13 cellular contexts compared by ENCODE assay signal in genomic region chr11:72700026-72700610, GRCh38. TPM values are rescaled to one million over a fixed set of nuclear protein-coding genes. Genes with fewer than 3 reads are reported as not detected.
DNase-seq lines count a peak whose midpoint lies in the region.
"Had no signal": no experiment of that assay in that cellular context is flagged by ENCODE, and none has a peak within 500 bp of the region (broad histone marks: within the 10 kb centered on the region; RNA-seq: fewer than 3 reads in every experiment).

No MANE protein-coding gene starts in this region.

- intact Hi-C loops in activated T-helper 1 cell treated with anti-CD3 and anti-CD28 coated beads, Interleukin-12 subunit alpha, Interleukin-12 subunit beta, Interleukin-2, Interleukin-4 antibody, amounts not matched to agents 30 ng/mL and 10 ng/mL and 1 ng/mL, durations not matched to agents 14 hours and 24 hours and 36 hours (cut with micrococcal nuclease), result no loop called here

- no peaks in the 10 kb centered on the region for H3K4me1 Mint-ChIP-seq in T-helper 2 cell treated with Interferon-gamma antibody and Interleukin-4, amounts not matched to agents 5 μg/mL and 100 μg/mL, for 36 hours (ENCODE audit: low read depth)
- H3K4me1 Mint-ChIP-seq in activated T-helper 1 cell treated with anti-CD3 and anti-CD28 coated beads, Interleukin-12 subunit alpha, Interleukin-12 subunit beta, Interleukin-2, Interleukin-4 antibody, amounts not matched to agents 30 ng/mL and 10 ng/mL and 1 ng/mL, durations not matched to agents 14 hours and 24 hours and 36 hours (ENCODE audit: low read depth), result no peaks in the 10 kb centered on the region

- DNase-seq in AG08396 (ENCODE audit: low spot score) (peak; percentile 80), H4 (ENCODE audit: low spot score) (peak; percentile 24), adipocyte (ENCODE audit: low read depth) (peak; percentile 53), iris pigment epithelial cell (ENCODE audit: low read depth) (peak; percentile 53)
- DNase-seq in T-helper 2 cell treated with Interferon-gamma antibody and Interleukin-4, amounts not matched to agents 5 μg/mL and 100 μg/mL, for 36 hours (ENCODE audit: low spot score), result no peak
- DNase-seq in activated T-helper 1 cell treated with anti-CD3 and anti-CD28 coated beads, Interleukin-12 subunit alpha, Interleukin-12 subunit beta, Interleukin-2, Interleukin-4 antibody, amounts not matched to agents 30 ng/mL and 10 ng/mL and 1 ng/mL, durations not matched to agents 14 hours and 24 hours and 36 hours (ENCODE audit: low spot score), result no peak
- no peak for DNase-seq in stimulated activated CD4-positive, alpha-beta T cell treated with anti-CD3 and anti-CD28 coated beads, Interleukin-4, amount 100 ng/mL, for 4 hours
- no peak for DNase-seq in activated CD4-positive, alpha-beta T cell treated with anti-CD3 and anti-CD28 coated beads for 4 hours
- DNase-seq: GOT3; NCI-H2081 treated with DMSO at 0.1 percent for 48 hours; stimulated activated CD4-positive, alpha-beta T cell treated with anti-CD3 and anti-CD28 coated beads, Interleukin-12 subunit alpha, Interleukin-12 subunit beta, amount 100 ng/mL, for 4 hours had no signal

- H3K4me3 ChIP-seq in adipocyte (ENCODE audit: low read length), result no peak overlapping the region
- H3K4me3 ChIP-seq: BLaER1 treated with 17β-estradiol and CSF1 and Interleukin-3, amounts not matched to agents 10 nM and 100 nM; vagina had no signal

- no peaks in the 10 kb centered on the region for H3K27me3 ChIP-seq in adipocyte (replicated peaks; ENCODE audit: control insufficient read depth, insufficient read depth, low read length)
- H3K27me3 ChIP-seq: BLaER1 treated with 17β-estradiol and CSF1 and Interleukin-3, amounts not matched to agents 10 nM and 100 nM; vagina had no signal

- H3K9ac ChIP-seq in adipocyte (ENCODE audit: low read length), result no peak overlapping the region
- H3K9ac ChIP-seq: BLaER1 treated with 17β-estradiol and CSF1 and Interleukin-3, amounts not matched to agents 10 nM and 100 nM had no signal

- peaks cover 40% of the 10 kb centered on the region for H3K4me1 ChIP-seq in adipocyte (ENCODE audit: control insufficient read depth, insufficient read depth, low read length)

- H3K36me3 Mint-ChIP-seq in T-helper 2 cell treated with Interferon-gamma antibody and Interleukin-4, amounts not matched to agents 5 μg/mL and 100 μg/mL, for 36 hours (ENCODE audit: low read depth), result peaks cover 35% of the 10 kb centered on the region
- H3K36me3 Mint-ChIP-seq in activated T-helper 1 cell treated with anti-CD3 and anti-CD28 coated beads, Interleukin-12 subunit alpha, Interleukin-12 subunit beta, Interleukin-2, Interleukin-4 antibody, amounts not matched to agents 30 ng/mL and 10 ng/mL and 1 ng/mL, durations not matched to agents 14 hours and 24 hours and 36 hours (ENCODE audit: low read depth), result peaks cover 37% of the 10 kb centered on the region

- peaks cover 75% of the 10 kb centered on the region for H3K36me3 ChIP-seq in adipocyte (ENCODE audit: control insufficient read depth, insufficient read depth, low read length, severe bottlenecking)

- no peaks in the 10 kb centered on the region for H3K9me3 ChIP-seq in adipocyte (ENCODE audit: control insufficient read depth, low read length)
- H3K9me3 ChIP-seq: BLaER1 treated with 17β-estradiol and CSF1 and Interleukin-3, amounts not matched to agents 10 nM and 100 nM; vagina had no signal

- H3K27me3 Mint-ChIP-seq in T-helper 2 cell treated with Interferon-gamma antibody and Interleukin-4, amounts not matched to agents 5 μg/mL and 100 μg/mL, for 36 hours (ENCODE audit: low read depth), result no peaks in the 10 kb centered on the region
- no peaks in the 10 kb centered on the region for H3K27me3 Mint-ChIP-seq in activated T-helper 1 cell treated with anti-CD3 and anti-CD28 coated beads, Interleukin-12 subunit alpha, Interleukin-12 subunit beta, Interleukin-2, Interleukin-4 antibody, amounts not matched to agents 30 ng/mL and 10 ng/mL and 1 ng/mL, durations not matched to agents 14 hours and 24 hours and 36 hours (ENCODE audit: insufficient read depth)

- no peak overlapping the region for H3K27ac Mint-ChIP-seq in T-helper 2 cell treated with Interferon-gamma antibody and Interleukin-4, amounts not matched to agents 5 μg/mL and 100 μg/mL, for 36 hours
- no peak overlapping the region for H3K27ac Mint-ChIP-seq in activated T-helper 1 cell treated with anti-CD3 and anti-CD28 coated beads, Interleukin-12 subunit alpha, Interleukin-12 subunit beta, Interleukin-2, Interleukin-4 antibody, amounts not matched to agents 30 ng/mL and 10 ng/mL and 1 ng/mL, durations not matched to agents 14 hours and 24 hours and 36 hours

- H3K9me3 Mint-ChIP-seq in T-helper 2 cell treated with Interferon-gamma antibody and Interleukin-4, amounts not matched to agents 5 μg/mL and 100 μg/mL, for 36 hours, result no peaks in the 10 kb centered on the region
- no peaks in the 10 kb centered on the region for H3K9me3 Mint-ChIP-seq in activated T-helper 1 cell treated with anti-CD3 and anti-CD28 coated beads, Interleukin-12 subunit alpha, Interleukin-12 subunit beta, Interleukin-2, Interleukin-4 antibody, amounts not matched to agents 30 ng/mL and 10 ng/mL and 1 ng/mL, durations not matched to agents 14 hours and 24 hours and 36 hours

- no peak overlapping the region for H3K4me3 Mint-ChIP-seq in T-helper 2 cell treated with Interferon-gamma antibody and Interleukin-4, amounts not matched to agents 5 μg/mL and 100 μg/mL, for 36 hours
- H3K4me3 Mint-ChIP-seq in activated T-helper 1 cell treated with anti-CD3 and anti-CD28 coated beads, Interleukin-12 subunit alpha, Interleukin-12 subunit beta, Interleukin-2, Interleukin-4 antibody, amounts not matched to agents 30 ng/mL and 10 ng/mL and 1 ng/mL, durations not matched to agents 14 hours and 24 hours and 36 hours, result no peak overlapping the region

RNA-seq across cellular contexts. Expression of gene PDE2A, which starts 25.9 kb away (rescaled TPM):
- 2.6 and 3.0 TPM in 2 replicates for total RNA-seq in H4 (2014; rRNA removed; shearing (Covaris generic))
- 0.57 and 0.64 TPM in 2 replicates for total RNA-seq in activated T-helper 1 cell treated with anti-CD3 and anti-CD28 coated beads, Interleukin-12 subunit alpha, Interleukin-12 subunit beta, Interleukin-2, Interleukin-4 antibody, amounts not matched to agents 30 ng/mL and 10 ng/mL and 1 ng/mL, durations not matched to agents 14 hours and 24 hours and 36 hours

RNA-seq across cellular contexts. Expression of gene ARAP1, which starts 52.1 kb away (rescaled TPM):
- total RNA-seq in H4 (2014; rRNA removed; shearing (Covaris generic)), result 17.7 and 20.1 TPM in 2 replicates
- 78.8 and 88.6 TPM in 2 replicates for total RNA-seq in activated T-helper 1 cell treated with anti-CD3 and anti-CD28 coated beads, Interleukin-12 subunit alpha, Interleukin-12 subunit beta, Interleukin-2, Interleukin-4 antibody, amounts not matched to agents 30 ng/mL and 10 ng/mL and 1 ng/mL, durations not matched to agents 14 hours and 24 hours and 36 hours

Comparison
In these comparisons a context has a peak if more than half of its experiments do, and no peak if none do; other contexts are left out.
1. DNase-seq: peak in AG08396 (single experiment), H4 (single experiment), adipocyte (single experiment) and iris pigment epithelial cell (single experiment); none in T-helper 2 cell treated with Interferon-gamma antibody and Interleukin-4, amounts not matched to agents 5 μg/mL and 100 μg/mL, for 36 hours (single experiment), activated T-helper 1 cell treated with anti-CD3 and anti-CD28 coated beads, Interleukin-12 subunit alpha, Interleukin-12 subunit beta, Interleukin-2, Interleukin-4 antibody, amounts not matched to agents 30 ng/mL and 10 ng/mL and 1 ng/mL, durations not matched to agents 14 hours and 24 hours and 36 hours (single experiment), stimulated activated CD4-positive, alpha-beta T cell treated with anti-CD3 and anti-CD28 coated beads, Interleukin-4, amount 100 ng/mL, for 4 hours (0 of 2) and activated CD4-positive, alpha-beta T cell treated with anti-CD3 and anti-CD28 coated beads for 4 hours (0 of 2).